In genomic region chr2:54723300-54724149, GRCh38 we compare ENCODE assay signal across 8 cellular contexts. TPM values are rescaled to one million over a fixed set of nuclear protein-coding genes. Genes with fewer than 3 reads are reported as not detected.
DNase-seq lines count a peak whose midpoint lies in the region; ATAC-seq, FAIRE-seq and TF ChIP-seq lines count a peak whose summit lies in the region.

TSS of gene EML6 (plus strand) at chr2:54723662. CDS start at chr2:54725062, 1,400 bp downstream.

- no peaks in the 10 kb centered on the region for H4K20me1 ChIP-seq in keratinocyte (ENCODE audit: control insufficient read depth, extremely low read depth, insufficient read depth, low read length)

- peak; percentile 98 for ATAC-seq in GM19023 (IDR thresholded peaks at IDR 0.05; ENCODE audit: unreplicated experiment)
- ATAC-seq in HG03354 (IDR thresholded peaks at IDR 0.05; ENCODE audit: poor library complexity, severe bottlenecking, unreplicated experiment), result peak; percentile 99

- H3K9me1 ChIP-seq in keratinocyte (ENCODE audit: control insufficient read depth, extremely low read depth, insufficient read depth, low read length), result no peaks in the 10 kb centered on the region

- peak within 1 kb of the TSS; percentile 96 for H2AFZ ChIP-seq in keratinocyte (ENCODE audit: control insufficient read depth, low read length)

- peaks cover 16% of the 10 kb centered on the region for H3K27me3 ChIP-seq in keratinocyte (ENCODE audit: control insufficient read depth, extremely low read depth, insufficient read depth, low read length)

- peak; percentile 3; the same call in 1 of the 2 replicates for TF ChIP-seq CTCF in AG09319 (IDR thresholded peaks at IDR 0.05; ENCODE audit: low read depth, low read length)
- TF ChIP-seq CTCF in keratinocyte (optimal IDR thresholded peaks at IDR 0.05 in 1 of 3, IDR thresholded peaks at IDR 0.05 in 1 of 3, conservative IDR thresholded peaks at IDR 0.05 in 1 of 3; ENCODE audit: extremely low read depth in 1 of 3, insufficient read depth in 2 of 3, low read length in 3 of 3), result peak in 2 of 3 experiments; percentile 29 to 44

- no peaks in the 10 kb centered on the region for H3K36me3 ChIP-seq in keratinocyte (ENCODE audit: control insufficient read depth in 2 of 2, extremely low read depth in 1 of 2, insufficient read depth in 2 of 2, low read length in 2 of 2)

- dilution Hi-C loops in keratinocyte (cut with MboI; ENCODE audit: extremely low pct_ligation_motif_present, low sequenced_read_pairs), result no loop called here

- peak within 1 kb of the TSS; percentile 79 to 96 (median 92) for H3K4me3 ChIP-seq in keratinocyte (ENCODE audit: control insufficient read depth in 2 of 3, extremely low read depth in 1 of 3, insufficient read depth in 2 of 3, low read depth in 1 of 3, low read length in 3 of 3)

- peak; percentile 23 for FAIRE-seq in keratinocyte (lab: Jason Lieb, UNC)

- DNase-seq in AG09319 (ENCODE audit: extremely low read depth, low read depth) (peak; percentile 93), NCI-H446 (lab: John Stamatoyannopoulos, UW) (peak; percentile 95 to 99), cerebellum (ENCODE audit: low spot score) (peak; percentile 99), keratinocyte (ENCODE audit: low read depth, low spot score) (peak; percentile 80)
- peak; percentile 93 for DNase-seq in activated CD4-positive, CD25-positive, alpha-beta regulatory T cell treated with anti-CD3 and anti-CD28 coated beads, Interleukin-2, amount 50 U/mL, for 72 hours
- peak; percentile 93 to 95 for DNase-seq in stimulated activated CD4-positive, alpha-beta T cell treated with anti-CD3 and anti-CD28 coated beads, Interleukin-15, amount 100 ng/mL, for 1 hour (ENCODE audit: low read depth in 1 of 2, low spot score in 1 of 2)

- H3K79me2 ChIP-seq in keratinocyte (ENCODE audit: control insufficient read depth, insufficient read depth, low read length), result no peaks in the 10 kb centered on the region

- H3K9ac ChIP-seq in keratinocyte (ENCODE audit: control insufficient read depth, extremely low read depth, insufficient read depth, low read length), result peak within 1 kb of the TSS; percentile 86

- no peaks in the 10 kb centered on the region for H3K9me3 ChIP-seq in keratinocyte (ENCODE audit: control insufficient read depth, low read depth, low read length)

- peak within 1 kb of the TSS; percentile 94 for H3K27ac ChIP-seq in keratinocyte (ENCODE audit: control insufficient read depth, insufficient read depth, low read length)

- peak within 1 kb of the TSS; percentile 100 for H3K4me2 ChIP-seq in keratinocyte (ENCODE audit: control insufficient read depth, extremely low read depth, insufficient read depth, low read depth, low read length)

- H3K4me1 ChIP-seq in keratinocyte (ENCODE audit: control insufficient read depth, extremely low read depth, insufficient read depth, low read length), result peaks cover 18% of the 10 kb centered on the region

RNA-seq across cellular contexts. Expression of gene EML6, which starts in this region (rescaled TPM):
- 23.0 TPM for total RNA-seq in cerebellum
- 0.26 to 2.0 TPM (median 0.96 TPM) in 3 replicates for polyA plus RNA-seq in keratinocyte
- polyA plus RNA-seq in keratinocyte (2011; ENCODE audit: low read depth), result 1.1 TPM
- polyA plus RNA-seq in keratinocyte (2011; cell fraction: cytosol; rRNA removed), result 0.36 and 0.57 TPM in 2 replicates
- 1.9 and 4.1 TPM in 2 replicates for polyA plus RNA-seq in keratinocyte (2011; cell fraction: nucleus; rRNA removed)
- 0.38 and 1.6 TPM in 2 replicates for polyA plus RNA-seq in keratinocyte (2012; ENCODE audit: low replicate concordance)
- 1.0 to 1.8 TPM (median 1.7 TPM) in 3 replicates for polyA minus RNA-seq in keratinocyte
- polyA minus RNA-seq in keratinocyte (2011; cell fraction: cytosol; rRNA and poly(A)+ RNA removed), result not detected
- 0.84 and 2.3 TPM in 2 replicates for polyA minus RNA-seq in keratinocyte (2011; cell fraction: nucleus; rRNA and poly(A)+ RNA removed)

Comparison
In these comparisons a context has a peak if more than half of its experiments do, and no peak if none do; other contexts are left out.
1. Peak in every context shown above with its lines: DNase-seq, ATAC-seq, H3K4me3 ChIP-seq and H3K27ac ChIP-seq.